8 cellular contexts compared by ENCODE assay signal in genomic region chr3:42066516-42067181, GRCh38. TPM values are rescaled to one million over a fixed set of nuclear protein-coding genes. Genes with fewer than 3 reads are reported as not detected.
A peak's percentile ranks its signal among the peaks of the same experiment; 100 is the strongest.
DNase-seq lines count a peak whose midpoint lies in the region; ATAC-seq and TF ChIP-seq lines count a peak whose summit lies in the region.

No MANE protein-coding gene starts in this region.

- H3K27me3 ChIP-seq in H7 (ENCODE audit: control insufficient read depth, insufficient read depth, low read length) (no peaks in the 10 kb centered on the region), SJCRH30 (no peaks in the 10 kb centered on the region), left ventricle myocardium inferior (ENCODE audit: low read depth) (no peaks in the 10 kb centered on the region)

- peaks cover 4 to 31% of the 10 kb centered on the region in 2 donors for H3K36me3 Mint-ChIP-seq in stimulated activated naive B cell treated with anti-CD40 and anti-IgM and Interleukin-4, amounts not matched to agents 10 μg/mL and 1 μg/mL and 100 μg/mL, for 72 hours
- no peaks in the 10 kb centered on the region for H3K36me3 Mint-ChIP-seq in activated CD4-positive, alpha-beta T cell treated with anti-CD3 and anti-CD28 coated beads, Interleukin-2, amount 10 ng/mL, durations not matched to agents 24 days and 14 days (ENCODE audit: low read depth)

- H3K27ac ChIP-seq in SJCRH30: peak overlapping the region; percentile 58
- H3K27ac ChIP-seq in left ventricle myocardium inferior (replicated peaks): peak overlapping the region; percentile 94

- no peaks in the 10 kb centered on the region for H3K27me3 Mint-ChIP-seq in stimulated activated naive B cell treated with anti-CD40 and anti-IgM and Interleukin-4, amounts not matched to agents 10 μg/mL and 1 μg/mL and 100 μg/mL, for 72 hours
- H3K27me3 Mint-ChIP-seq in activated CD4-positive, alpha-beta T cell treated with anti-CD3 and anti-CD28 coated beads, Interleukin-2, amount 10 ng/mL, durations not matched to agents 24 days and 14 days: no peaks in the 10 kb centered on the region

- no peak for TF ChIP-seq CTCF in left ventricle myocardium inferior (IDR thresholded peaks at IDR 0.05; ENCODE audit: borderline replicate concordance)

- intact Hi-C loops in left ventricle myocardium inferior (cut with micrococcal nuclease): no loop called here
- intact Hi-C loops in activated CD4-positive, alpha-beta T cell treated with anti-CD3 and anti-CD28 coated beads, Interleukin-2, amount 10 ng/mL, durations not matched to agents 24 days and 14 days (cut with micrococcal nuclease): no loop called here

- peak overlapping the region; percentile 98 for H3K27ac Mint-ChIP-seq in stimulated activated naive B cell treated with anti-CD40 and anti-IgM and Interleukin-4, amounts not matched to agents 10 μg/mL and 1 μg/mL and 100 μg/mL, for 72 hours
- H3K27ac Mint-ChIP-seq in activated CD4-positive, alpha-beta T cell treated with anti-CD3 and anti-CD28 coated beads, Interleukin-2, amount 10 ng/mL, durations not matched to agents 24 days and 14 days: no peak overlapping the region

- ATAC-seq in stimulated activated naive B cell treated with anti-CD40 and anti-IgM and Interleukin-4, amounts not matched to agents 10 μg/mL and 1 μg/mL and 100 μg/mL, for 72 hours (replicated peaks): peak; percentile 46 to 60
- ATAC-seq in HG03045 (IDR thresholded peaks at IDR 0.05; ENCODE audit: unreplicated experiment) (no peak), HG02870 (IDR thresholded peaks at IDR 0.05; ENCODE audit: unreplicated experiment) (no peak)

- H3K4me1 ChIP-seq in SJCRH30 (peaks cover 38% of the 10 kb centered on the region), left ventricle myocardium inferior (peaks cover 99% of the 10 kb centered on the region)

- no peaks in the 10 kb centered on the region for H3K36me3 ChIP-seq in H7 (replicated peaks; ENCODE audit: control insufficient read depth, insufficient read depth, low read length)
- no peaks in the 10 kb centered on the region for H3K36me3 ChIP-seq in SJCRH30
- no peaks in the 10 kb centered on the region for H3K36me3 ChIP-seq in left ventricle myocardium inferior

- peaks cover 48 to 90% of the 10 kb centered on the region in 2 donors for H3K4me1 Mint-ChIP-seq in stimulated activated naive B cell treated with anti-CD40 and anti-IgM and Interleukin-4, amounts not matched to agents 10 μg/mL and 1 μg/mL and 100 μg/mL, for 72 hours
- H3K4me1 Mint-ChIP-seq in activated CD4-positive, alpha-beta T cell treated with anti-CD3 and anti-CD28 coated beads, Interleukin-2, amount 10 ng/mL, durations not matched to agents 24 days and 14 days: peaks cover 2% of the 10 kb centered on the region

- no peaks in the 10 kb centered on the region for H3K9me3 ChIP-seq in SJCRH30 (replicated peaks)
- H3K9me3 ChIP-seq in left ventricle myocardium inferior (replicated peaks): no peaks in the 10 kb centered on the region

- DNase-seq in H7 (peak; percentile 65), SJCRH30 (peak; percentile 57 to 69), left ventricle myocardium inferior (no peak)
- no peak for DNase-seq in stimulated activated naive B cell treated with anti-CD40 and anti-IgM and Interleukin-4, amounts not matched to agents 10 μg/mL and 1 μg/mL and 100 μg/mL, for 72 hours
- no peak for DNase-seq in activated CD4-positive, alpha-beta T cell treated with anti-CD3 and anti-CD28 coated beads, Interleukin-2, amount 10 ng/mL, durations not matched to agents 24 days and 14 days
- DNase-seq in stimulated activated CD4-positive, alpha-beta T cell treated with anti-CD3 and anti-CD28 coated beads, Interleukin-4, amount 100 ng/mL, for 4 hours: no peak

- peak overlapping the region; percentile 47 to 69 for H3K4me3 Mint-ChIP-seq in stimulated activated naive B cell treated with anti-CD40 and anti-IgM and Interleukin-4, amounts not matched to agents 10 μg/mL and 1 μg/mL and 100 μg/mL, for 72 hours
- no peak overlapping the region for H3K4me3 Mint-ChIP-seq in activated CD4-positive, alpha-beta T cell treated with anti-CD3 and anti-CD28 coated beads, Interleukin-2, amount 10 ng/mL, durations not matched to agents 24 days and 14 days

- no peak overlapping the region for H3K4me3 ChIP-seq in H7 (ENCODE audit: insufficient read depth, low read depth, low read length)
- H3K4me3 ChIP-seq in SJCRH30: no peak overlapping the region
- peak overlapping the region; percentile 36 for H3K4me3 ChIP-seq in left ventricle myocardium inferior

- no peaks in the 10 kb centered on the region for H3K9me3 Mint-ChIP-seq in stimulated activated naive B cell treated with anti-CD40 and anti-IgM and Interleukin-4, amounts not matched to agents 10 μg/mL and 1 μg/mL and 100 μg/mL, for 72 hours
- H3K9me3 Mint-ChIP-seq in activated CD4-positive, alpha-beta T cell treated with anti-CD3 and anti-CD28 coated beads, Interleukin-2, amount 10 ng/mL, durations not matched to agents 24 days and 14 days: no peaks in the 10 kb centered on the region

RNA-seq across cellular contexts. Expression of gene TRAK1, which starts 24.5 kb away (rescaled TPM):
- total RNA-seq in H7 (2014; rRNA removed; shearing (Covaris generic)): 20.6 and 26.9 TPM in 2 replicates
- total RNA-seq in SJCRH30 (2014; rRNA removed; shearing (Covaris generic)): 10.3 and 12.1 TPM in 2 replicates
- 264 TPM for total RNA-seq in left ventricle myocardium inferior
- 35.4 and 35.9 TPM in 2 replicates for total RNA-seq in activated CD4-positive, alpha-beta T cell treated with anti-CD3 and anti-CD28 coated beads, Interleukin-2, amount 10 ng/mL, durations not matched to agents 24 days and 14 days

Comparison
In these comparisons a context has a peak if more than half of its experiments do, and no peak if none do; other contexts are left out.
1. DNase-seq: peak in H7 (single experiment) and SJCRH30 (2 of 2); none in left ventricle myocardium inferior (single experiment), stimulated activated naive B cell treated with anti-CD40 and anti-IgM and Interleukin-4, amounts not matched to agents 10 μg/mL and 1 μg/mL and 100 μg/mL, for 72 hours (single experiment), activated CD4-positive, alpha-beta T cell treated with anti-CD3 and anti-CD28 coated beads, Interleukin-2, amount 10 ng/mL, durations not matched to agents 24 days and 14 days (single experiment) and stimulated activated CD4-positive, alpha-beta T cell treated with anti-CD3 and anti-CD28 coated beads, Interleukin-4, amount 100 ng/mL, for 4 hours (0 of 2).
2. ATAC-seq: peak in stimulated activated naive B cell treated with anti-CD40 and anti-IgM and Interleukin-4, amounts not matched to agents 10 μg/mL and 1 μg/mL and 100 μg/mL, for 72 hours (2 of 2); none in HG03045 (single experiment) and HG02870 (single experiment).